In the genomic region with DNA sequence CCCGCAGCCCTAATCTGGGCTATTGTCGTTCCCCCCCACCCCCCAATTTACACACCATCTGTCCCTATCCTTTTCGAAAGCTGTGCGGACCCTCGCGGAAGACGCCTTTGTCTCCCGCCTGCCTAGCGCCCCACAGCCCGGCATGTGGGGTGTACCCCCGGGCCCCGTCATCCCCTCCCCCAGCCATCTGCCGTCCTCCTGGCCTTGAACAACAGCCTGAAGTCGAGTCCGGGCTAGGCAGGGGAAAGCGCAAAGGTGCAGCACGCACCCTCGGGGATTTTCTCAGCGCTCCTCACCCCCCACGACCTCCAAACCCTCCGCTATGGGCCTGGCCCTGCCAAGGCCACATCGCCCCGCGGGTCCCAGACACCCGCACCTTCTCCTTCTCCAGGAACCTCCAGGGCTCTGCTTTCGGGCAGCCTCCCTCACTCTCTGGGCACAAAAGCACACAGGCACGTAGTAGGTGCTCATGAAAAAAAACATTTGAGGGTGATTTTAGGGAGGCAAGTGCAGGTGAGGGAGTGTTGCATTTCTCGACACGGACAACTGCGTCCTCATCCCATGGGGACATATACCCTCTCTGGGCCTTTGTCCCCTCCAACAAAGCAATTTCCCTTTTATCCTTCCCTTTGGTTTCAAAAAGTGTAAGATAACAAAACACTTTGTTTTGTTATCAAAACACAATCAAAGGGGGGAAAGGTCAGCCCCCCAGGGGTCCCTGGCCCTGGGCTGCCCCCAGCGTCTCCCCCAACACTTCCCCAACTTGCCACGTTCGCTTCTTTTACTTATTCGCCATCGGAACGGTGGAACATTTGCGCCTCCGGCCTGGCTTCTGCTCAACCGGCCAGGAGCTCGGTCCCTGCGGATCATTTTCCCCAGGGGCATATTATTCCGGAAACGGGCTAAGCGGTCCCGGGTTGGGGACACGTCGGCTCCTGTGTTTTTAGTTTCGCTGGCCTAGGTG, we compare ENCODE assay signal across 9 cellular contexts. TPM values are rescaled to one million over a fixed set of nuclear protein-coding genes. Genes with fewer than 3 reads are reported as not detected.
A peak's percentile ranks its signal among the peaks of the same experiment; 100 is the strongest.
DNase-seq lines count a peak whose midpoint lies in the region; ATAC-seq, FAIRE-seq and TF ChIP-seq lines count a peak whose summit lies in the region.
"Had no signal": no experiment of that assay in that cellular context is flagged by ENCODE, and none has a peak within 500 bp of the region (broad histone marks: within the 10 kb centered on the region; RNA-seq: fewer than 3 reads in every experiment).

No MANE protein-coding gene starts in this region.

- peak overlapping the region; percentile 52 for H3K9ac ChIP-seq in iPS-18a (ENCODE audit: low read length)

- H3K27ac ChIP-seq in A673 (ENCODE audit: low read depth, low read length, poor library complexity, severe bottlenecking) = peak overlapping the region; percentile 78
- no peak overlapping the region for H3K27ac ChIP-seq in iPS-18a (ENCODE audit: low read length)

- H3K4me1 ChIP-seq in A673 (ENCODE audit: insufficient read depth, low read length, poor library complexity, severe bottlenecking) (peaks cover 71% of the 10 kb centered on the region), iPS-18a (ENCODE audit: control insufficient read depth, low read depth, low read length) (peaks cover 28% of the 10 kb centered on the region)

- H3K36me3 ChIP-seq in A673 (ENCODE audit: insufficient read depth, low read length, poor library complexity, severe bottlenecking) (no peaks in the 10 kb centered on the region), iPS-18a (ENCODE audit: control insufficient read depth, low read depth, low read length) (no peaks in the 10 kb centered on the region)

- no peaks in the 10 kb centered on the region for H3K36me3 Mint-ChIP-seq in WTC11

- FAIRE-seq in HTR-8/SVneo (lab: Jason Lieb, UNC) = no peak

- peaks cover 54% of the 10 kb centered on the region for H3K27me3 Mint-ChIP-seq in WTC11 (ENCODE audit: low read depth)

- no peak for DNase-seq in A673 (ENCODE audit: low spot score)
- peak; percentile 60 for DNase-seq in GM13976 (ENCODE audit: low spot score)
- DNase-seq in WTC11 (ENCODE audit: low spot score) = peak; percentile 45
- no peak for DNase-seq in HTR-8/SVneo (ENCODE audit: insufficient read length, low spot score)
- DNase-seq in DMS153 treated with DMSO at 0.1 percent for 48 hours (lab: John Stamatoyannopoulos, UW; ENCODE audit: unreplicated experiment) = no peak
- DNase-seq: activated CD8-positive, alpha-beta memory T cell treated with anti-CD3 and anti-CD28 coated beads, Interleukin-2, amount 50 U/mL, for 4 hours had no signal

- H3K9me3 Mint-ChIP-seq in WTC11 = no peaks in the 10 kb centered on the region

- H3K4me3 ChIP-seq in A673 (ENCODE audit: low read depth, low read length, poor library complexity, severe bottlenecking) = peak overlapping the region; percentile 45
- H3K4me3 ChIP-seq in iPS-18a (ENCODE audit: low read length) = peak overlapping the region; percentile 66

- POLR2A ChIA-PET in A673 (lab: Charles Lee; ENCODE audit: low non-redundant PET) = no interaction called here
- POLR2A ChIA-PET in WTC11 (lab: Charles Lee) = interaction anchor here (0.5 to 1.3 kb wide), 4 partner anchors 11 to 332 kb away, joined by 3 to 9 read pairs (median 4); a partner anchor contains a TSS

- intact Hi-C loops in A673 (cut with micrococcal nuclease; ENCODE audit: unreplicated experiment) = no loop called here

- no peaks in the 10 kb centered on the region for H3K9me3 ChIP-seq in A673 (ENCODE audit: low read depth, low read length, poor library complexity, severe bottlenecking)
- no peaks in the 10 kb centered on the region for H3K9me3 ChIP-seq in iPS-18a (ENCODE audit: control insufficient read depth, low read depth, low read length)

- ATAC-seq in WTC11 (no peak), GM18502 (IDR thresholded peaks at IDR 0.05; ENCODE audit: poor library complexity, unreplicated experiment) (no peak), GM21723 (IDR thresholded peaks at IDR 0.05; ENCODE audit: unreplicated experiment) (no peak)

- CTCF ChIA-PET in A673 (lab: Charles Lee) = interaction anchor here (0.7 kb wide), 1 partner anchor 639 kb away, joined by 5 read pairs; no protein-coding TSS in a partner anchor
- CTCF ChIA-PET in WTC11 (lab: Charles Lee) = interaction anchor here (0.6 to 5.1 kb wide), 10 partner anchors 11 to 244 kb away, joined by 3 to 62 read pairs (median 3); a partner anchor contains a TSS

- no TSS peak for BruUV-seq in A673 (replicated peaks; lab: Mats Ljungman, UMichigan)

- H3K27me3 ChIP-seq in A673 (replicated peaks; ENCODE audit: insufficient read depth, low read depth, low read length, poor library complexity) = no peaks in the 10 kb centered on the region
- H3K27me3 ChIP-seq in iPS-18a (ENCODE audit: control insufficient read depth, insufficient read depth, low read length) = peaks cover 55% of the 10 kb centered on the region

- peaks cover 40% of the 10 kb centered on the region for H3K4me1 Mint-ChIP-seq in WTC11

- TF ChIP-seq CTCF in A673 (conservative IDR thresholded peaks at IDR 0.05; ENCODE audit: low read depth, low read length) = no peak
- TF ChIP-seq CTCF in GM13976 (IDR thresholded peaks at IDR 0.05; ENCODE audit: borderline replicate concordance, control extremely low read depth, extremely low read depth, insufficient read depth, missing control alignments) = no peak
- TF ChIP-seq CTCF in WTC11 (IDR thresholded peaks at IDR 0.05) = no peak

- peak overlapping the region; percentile 77 for H3K27ac Mint-ChIP-seq in WTC11

- peak overlapping the region; percentile 77 for H3K4me3 Mint-ChIP-seq in WTC11

- in situ Hi-C loops in GM13976 (cut with MboI; ENCODE audit: low sequenced_read_pairs, unreplicated experiment) = loop anchor here (25.0 kb wide), 1 partner anchor 113 kb away; no protein-coding TSS in a partner anchor

TF ChIP-seq in WTC11, 78 proteins besides CTCF, POLR2A, EP300 and RAD21:
- TF ChIP-seq, protein P1, sequence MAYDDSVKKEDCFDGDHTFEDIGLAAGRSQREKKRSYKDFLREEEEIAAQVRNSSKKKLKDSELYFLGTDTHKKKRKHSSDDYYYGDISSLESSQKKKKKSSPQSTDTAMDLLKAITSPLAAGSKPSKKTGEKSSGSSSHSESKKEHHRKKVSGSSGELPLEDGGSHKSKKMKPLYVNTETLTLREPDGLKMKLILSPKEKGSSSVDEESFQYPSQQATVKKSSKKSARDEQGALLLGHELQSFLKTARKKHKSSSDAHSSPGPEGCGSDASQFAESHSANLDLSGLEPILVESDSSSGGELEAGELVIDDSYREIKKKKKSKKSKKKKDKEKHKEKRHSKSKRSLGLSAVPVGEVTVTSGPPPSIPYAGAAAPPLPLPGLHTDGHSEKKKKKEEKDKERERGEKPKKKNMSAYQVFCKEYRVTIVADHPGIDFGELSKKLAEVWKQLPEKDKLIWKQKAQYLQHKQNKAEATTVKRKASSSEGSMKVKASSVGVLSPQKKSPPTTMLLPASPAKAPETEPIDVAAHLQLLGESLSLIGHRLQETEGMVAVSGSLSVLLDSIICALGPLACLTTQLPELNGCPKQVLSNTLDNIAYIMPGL (CRISPR knock-in tag; IDR thresholded peaks at IDR 0.05) = no peak
- TF ChIP-seq CREM (CRISPR knock-in tag; IDR thresholded peaks at IDR 0.05) = no peak
- no peak for TF ChIP-seq RELA (CRISPR knock-in tag; IDR thresholded peaks at IDR 0.05; ENCODE audit: borderline replicate concordance)
- TF ChIP-seq, protein P2, sequence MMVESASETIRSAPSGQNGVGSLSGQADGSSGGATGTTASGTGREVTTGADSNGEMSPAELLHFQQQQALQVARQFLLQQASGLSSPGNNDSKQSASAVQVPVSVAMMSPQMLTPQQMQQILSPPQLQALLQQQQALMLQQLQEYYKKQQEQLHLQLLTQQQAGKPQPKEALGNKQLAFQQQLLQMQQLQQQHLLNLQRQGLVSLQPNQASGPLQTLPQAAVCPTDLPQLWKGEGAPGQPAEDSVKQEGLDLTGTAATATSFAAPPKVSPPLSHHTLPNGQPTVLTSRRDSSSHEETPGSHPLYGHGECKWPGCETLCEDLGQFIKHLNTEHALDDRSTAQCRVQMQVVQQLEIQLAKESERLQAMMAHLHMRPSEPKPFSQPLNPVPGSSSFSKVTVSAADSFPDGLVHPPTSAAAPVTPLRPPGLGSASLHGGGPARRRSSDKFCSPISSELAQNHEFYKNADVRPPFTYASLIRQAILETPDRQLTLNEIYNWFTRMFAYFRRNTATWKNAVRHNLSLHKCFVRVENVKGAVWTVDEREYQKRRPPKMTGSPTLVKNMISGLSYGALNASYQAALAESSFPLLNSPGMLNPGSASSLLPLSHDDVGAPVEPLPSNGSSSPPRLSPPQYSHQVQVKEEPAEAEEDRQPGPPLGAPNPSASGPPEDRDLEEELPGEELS (CRISPR knock-in tag; IDR thresholded peaks at IDR 0.05) = 0 out of 2 replicates have a peak, but pooled peaks have one; percentile 7
- 0 out of 2 replicates have a peak, but pooled peaks have one; percentile 16 for TF ChIP-seq ZNF121 (CRISPR knock-in tag; IDR thresholded peaks at IDR 0.05)
- TF ChIP-seq, protein P3, sequence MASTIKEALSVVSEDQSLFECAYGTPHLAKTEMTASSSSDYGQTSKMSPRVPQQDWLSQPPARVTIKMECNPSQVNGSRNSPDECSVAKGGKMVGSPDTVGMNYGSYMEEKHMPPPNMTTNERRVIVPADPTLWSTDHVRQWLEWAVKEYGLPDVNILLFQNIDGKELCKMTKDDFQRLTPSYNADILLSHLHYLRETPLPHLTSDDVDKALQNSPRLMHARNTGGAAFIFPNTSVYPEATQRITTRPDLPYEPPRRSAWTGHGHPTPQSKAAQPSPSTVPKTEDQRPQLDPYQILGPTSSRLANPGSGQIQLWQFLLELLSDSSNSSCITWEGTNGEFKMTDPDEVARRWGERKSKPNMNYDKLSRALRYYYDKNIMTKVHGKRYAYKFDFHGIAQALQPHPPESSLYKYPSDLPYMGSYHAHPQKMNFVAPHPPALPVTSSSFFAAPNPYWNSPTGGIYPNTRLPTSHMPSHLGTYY (CRISPR knock-in tag; IDR thresholded peaks at IDR 0.05) = no peak
- TF ChIP-seq TCF7 (CRISPR knock-in tag; IDR thresholded peaks at IDR 0.05; ENCODE audit: low read depth) = no peak

RNA-seq across cellular contexts. Expression of a gene that starts 16.4 kb away (rescaled TPM):
- total RNA-seq in A673 (2021) (131 and 135 TPM in 2 replicates), WTC11 (2021) (152 to 159 TPM (median 156 TPM) in 3 replicates)

RNA-seq across cellular contexts. Expression of a gene that starts 17.7 kb away (rescaled TPM):
- total RNA-seq in A673 (2021) (63.5 and 81.2 TPM in 2 replicates), WTC11 (2021) (15.3 to 18.0 TPM (median 17.2 TPM) in 3 replicates)

RNA-seq across cellular contexts. Expression of a gene that starts 58.7 kb away (rescaled TPM):
- total RNA-seq in A673 (2021) (11.7 and 13.3 TPM in 2 replicates), WTC11 (2021) (9.2 to 9.9 TPM (median 9.8 TPM) in 3 replicates)

Comparison
In these comparisons a context has a peak if more than half of its experiments do, and no peak if none do; other contexts are left out.
1. DNase-seq: peak in GM13976 (single experiment) and WTC11 (single experiment); none in A673 (single experiment), HTR-8/SVneo (single experiment) and DMS153 treated with DMSO at 0.1 percent for 48 hours (single experiment).